Comparison of ENCODE assay signal across 8 cellular contexts in genomic region chr4:153466637-153467153, GRCh38. TPM values are rescaled to one million over a fixed set of nuclear protein-coding genes. Genes with fewer than 3 reads are reported as not detected.
DNase-seq lines count a peak whose midpoint lies in the region; ATAC-seq and TF ChIP-seq lines count a peak whose summit lies in the region.

No MANE protein-coding gene starts in this region.

- H3K9ac ChIP-seq in DND-41 (ENCODE audit: low read depth, low read length) = peak overlapping the region; percentile 90

- peak overlapping the region; percentile 65 for H2AFZ ChIP-seq in DND-41 (ENCODE audit: low read depth, low read length)

- no peak for TF ChIP-seq CTCF in DND-41 (IDR thresholded peaks at IDR 0.05; ENCODE audit: borderline replicate concordance, extremely low read depth, low read length, poor library complexity, severe bottlenecking)
- TF ChIP-seq CTCF in breast epithelium (IDR thresholded peaks at IDR 0.05) = no peak
- no peak for TF ChIP-seq CTCF in lower leg skin (IDR thresholded peaks at IDR 0.05)
- peak in 1 of 6 experiments; percentile 2 for TF ChIP-seq CTCF in upper lobe of left lung (IDR thresholded peaks at IDR 0.05)

- DNase-seq in DND-41 = no peak
- peak; percentile 57 for DNase-seq in NCI-H69 (lab: John Stamatoyannopoulos, UW)
- DNase-seq in breast epithelium (ENCODE audit: low spot score in 2 of 2) = no peak
- no peak for DNase-seq in lower leg skin (ENCODE audit: low spot score in 2 of 2)
- peak in 1 of 2 donors; percentile 88 for DNase-seq in upper lobe of left lung
- no peak for DNase-seq in posterior vena cava (ENCODE audit: low spot score)
- no peak for DNase-seq in NCI-H82 (lab: John Stamatoyannopoulos, UW)

- H3K36me3 ChIP-seq in DND-41 (ENCODE audit: insufficient read depth, low read length) = peaks cover 52% of the 10 kb centered on the region
- no peaks in the 10 kb centered on the region for H3K36me3 ChIP-seq in breast epithelium
- H3K36me3 ChIP-seq in upper lobe of left lung = no peaks in the 10 kb centered on the region

- H3K4me1 ChIP-seq in DND-41 (ENCODE audit: insufficient read depth, low read length) (peaks cover 53% of the 10 kb centered on the region), breast epithelium (peaks cover 0 to 4% of the 10 kb centered on the region in 2 donors), upper lobe of left lung (peaks cover 26 to 43% (median 33%) of the 10 kb centered on the region in 4 donors)

- peak overlapping the region; percentile 89 for H3K27ac ChIP-seq in DND-41 (ENCODE audit: low read length)
- H3K27ac ChIP-seq in breast epithelium = peak overlapping the region; percentile 65 to 85
- H3K27ac ChIP-seq in upper lobe of left lung = peak overlapping the region; percentile 82 to 90 (median 84)

- peak overlapping the region; percentile 80 to 83 for H3K4me3 ChIP-seq in DND-41 (ENCODE audit: low read depth in 1 of 2, low read length in 2 of 2)
- peak overlapping the region; percentile 72 to 90 (median 87) for H3K4me3 ChIP-seq in breast epithelium
- peak overlapping the region; percentile 84 for H3K4me3 ChIP-seq in lower leg skin (ENCODE audit: low read depth, poor library complexity, severe bottlenecking)
- peak overlapping the region; percentile 76 to 92 (median 78) for H3K4me3 ChIP-seq in upper lobe of left lung

- TF ChIP-seq POLR2A in breast epithelium (IDR thresholded peaks at IDR 0.05) (no peak), lower leg skin (IDR thresholded peaks at IDR 0.05) (no peak), upper lobe of left lung (IDR thresholded peaks at IDR 0.05) (no peak)

- ATAC-seq in DND-41 (ENCODE audit: insufficient read depth, low read depth) = peak; percentile 28
- ATAC-seq in GM21717 (IDR thresholded peaks at IDR 0.05; ENCODE audit: unreplicated experiment) = peak; percentile 11
- peak in 1 of 2 donors; percentile 67 for ATAC-seq in upper lobe of left lung (ENCODE audit: low FRiP score in 2 of 2)

- peaks cover 66% of the 10 kb centered on the region for H3K79me2 ChIP-seq in DND-41 (ENCODE audit: insufficient read depth, low read length)

- peak overlapping the region; percentile 85 for H3K4me2 ChIP-seq in DND-41 (ENCODE audit: insufficient read depth, low read length)

- peaks cover 48% of the 10 kb centered on the region for H4K20me1 ChIP-seq in DND-41 (ENCODE audit: insufficient read depth, low read length)

- 1% methylated on average over 39 to 48 of the region's 48 CpGs for WGBS in lower leg skin, 2 donors
- WGBS in upper lobe of left lung, 2 donors = 0% methylated on average over 11 to 26 of the region's 48 CpGs

- intact Hi-C loops in breast epithelium (cut with DNase I; ENCODE audit: low total_unique reads) = loop anchor here (10.0 kb wide), 1 partner anchor 108 kb away; no protein-coding TSS in a partner anchor
- intact Hi-C loops in lower leg skin (cut with DNase I; ENCODE audit: low total_unique reads) = no loop called here
- intact Hi-C loops in posterior vena cava (cut with DNase I) = loop anchor here (5.0 to 10.0 kb wide), 3 partner anchors 106 to 122 kb away; partner anchors contain the start of gene MND1 (in 1 of the 2)

- TF ChIP-seq EP300 in upper lobe of left lung (IDR thresholded peaks at IDR 0.05) = no peak

- H3K27me3 ChIP-seq in DND-41 (ENCODE audit: insufficient read depth, low read length, poor library complexity) = no peaks in the 10 kb centered on the region
- H3K27me3 ChIP-seq in breast epithelium = no peaks in the 10 kb centered on the region
- H3K27me3 ChIP-seq in upper lobe of left lung = no peaks in the 10 kb centered on the region

- no peaks in the 10 kb centered on the region for H3K9me3 ChIP-seq in DND-41 (ENCODE audit: insufficient read depth, low read length, severe bottlenecking)
- no peaks in the 10 kb centered on the region for H3K9me3 ChIP-seq in breast epithelium
- no peaks in the 10 kb centered on the region for H3K9me3 ChIP-seq in upper lobe of left lung

RNA-seq across cellular contexts. Expression of gene TMEM131L, which starts 0.5 kb away (rescaled TPM):
- total RNA-seq in breast epithelium (10 to 100 TPM; 18.7 to 22.0 (median 19.5) TPM), lower leg skin (10 to 100 TPM in 3 of 4 donors, 1 to 10 TPM in 1; 8.3 to 15.9 (median 12.1) TPM), upper lobe of left lung (10 to 100 TPM; 12.3 to 28.8 (median 19.5) TPM), posterior vena cava (10 to 100 TPM; 11.4 to 12.0 TPM)
